In genomic region chr12:6056406-6057211, GRCh38 we compare ENCODE assay signal across 8 cellular contexts.
A peak's percentile ranks its signal among the peaks of the same experiment; 100 is the strongest.
DNase-seq lines count a peak whose midpoint lies in the region; ATAC-seq and TF ChIP-seq lines count a peak whose summit lies in the region.

No MANE protein-coding gene starts in this region.

- H3K4me1 ChIP-seq in heart right ventricle (peaks cover 0 to 38% (median 11%) of the 10 kb centered on the region in 9 donors), upper lobe of left lung (peaks cover 4 to 18% (median 8%) of the 10 kb centered on the region in 4 donors)

- intact Hi-C loops in heart right ventricle (cut with DNase I) (no loop called here), cardiac septum (cut with DNase I) (no loop called here)

- H3K36me3 ChIP-seq in heart right ventricle, result peaks cover 0 to 92% (median 0%) of the 10 kb centered on the region in 9 donors
- peaks cover 0 to 68% (median 4%) of the 10 kb centered on the region in 4 donors for H3K36me3 ChIP-seq in upper lobe of left lung

- H3K9me3 ChIP-seq in heart right ventricle (no peaks in the 10 kb centered on the region), iPS-18c (ENCODE audit: control insufficient read depth, insufficient read depth, low read length) (no peaks in the 10 kb centered on the region), upper lobe of left lung (no peaks in the 10 kb centered on the region)

- peaks cover 0 to 22% (median 12%) of the 10 kb centered on the region in 7 donors for H3K27me3 ChIP-seq in heart right ventricle
- no peaks in the 10 kb centered on the region for H3K27me3 ChIP-seq in upper lobe of left lung

- TF ChIP-seq EP300 in upper lobe of left lung (IDR thresholded peaks at IDR 0.05), result no peak

- H3K27ac ChIP-seq in heart right ventricle (no peak overlapping the region), upper lobe of left lung (peak overlapping the region in 1 of 4 donors; percentile 21)

- H3K4me3 ChIP-seq in heart right ventricle, result peak overlapping the region in 3 of 10 donors; percentile 8 to 17 (median 12)
- H3K4me3 ChIP-seq in iPS-18c (ENCODE audit: insufficient read depth, low read depth, low read length), result peak overlapping the region; percentile 24; the same call in 1 of the 2 replicates
- H3K4me3 ChIP-seq in upper lobe of left lung, result peak overlapping the region in 3 of 4 donors; percentile 3 to 28 (median 11)

- ATAC-seq in heart right ventricle (peak in 1 of 8 donors; percentile 39), upper lobe of left lung (ENCODE audit: low FRiP score in 2 of 2) (no peak), GM18873 (IDR thresholded peaks at IDR 0.05; ENCODE audit: low FRiP score, unreplicated experiment) (no peak)

- TF ChIP-seq CTCF in heart right ventricle (IDR thresholded peaks at IDR 0.05) (peak in 7 of 9 donors; percentile 21 to 48 (median 38)), upper lobe of left lung (IDR thresholded peaks at IDR 0.05) (peak in 1 of 6 experiments; percentile 18)

- DNase-seq in heart right ventricle, result no peak
- no peak for DNase-seq in cardiac septum (ENCODE audit: low spot score)
- peak; percentile 18 for DNase-seq in activated T-cell treated with anti-CD3 and anti-CD28 coated beads for 24 hours (ENCODE audit: low read depth)
- peak in 1 of 2 donors; percentile 72 for DNase-seq in upper lobe of left lung
- DNase-seq in epidermal melanocyte (ENCODE audit: insufficient read length, low spot score), result no peak
- DNase-seq in NCI-H2227 treated with DMSO at 0.1 percent for 48 hours (lab: John Stamatoyannopoulos, UW), result no peak

- 49 to 50% methylated on average over 56 to 58 of the region's 58 CpGs for WGBS in heart right ventricle, 2 donors
- WGBS in upper lobe of left lung, 2 donors, result 30 to 34% methylated on average over 39 of the region's 58 CpGs

- no peak for TF ChIP-seq POLR2A in upper lobe of left lung (IDR thresholded peaks at IDR 0.05)
